Comparison of ENCODE assay signal across 8 cellular contexts in genomic region chr6:132511159-132511835, GRCh38. TPM values are rescaled to one million over a fixed set of nuclear protein-coding genes. Genes with fewer than 3 reads are reported as not detected.
DNase-seq lines count a peak whose midpoint lies in the region; ATAC-seq and TF ChIP-seq lines count a peak whose summit lies in the region.

No MANE protein-coding gene starts in this region.

- peak; percentile 9 for ATAC-seq in HG02798 (IDR thresholded peaks at IDR 0.05; ENCODE audit: poor library complexity, unreplicated experiment)

- peaks cover 15 to 38% (median 25%) of the 10 kb centered on the region in 11 experiments; a peak in 20 of 22 replicates for H3K36me3 ChIP-seq in BLaER1 treated with 17β-estradiol and CSF1 and Interleukin-3, amounts not matched to agents 10 nM and 100 nM
- H3K36me3 ChIP-seq in breast epithelium = no peaks in the 10 kb centered on the region
- H3K36me3 ChIP-seq in muscle layer of colon (ENCODE audit: insufficient read depth, low read length) = no peaks in the 10 kb centered on the region

- TF ChIP-seq POLR2A in breast epithelium (IDR thresholded peaks at IDR 0.05) = no peak

- H3K9ac ChIP-seq in BLaER1 treated with 17β-estradiol and CSF1 and Interleukin-3, amounts not matched to agents 10 nM and 100 nM = peak overlapping the region; percentile 80 to 95 (median 85); a peak in 17 of 22 replicates
- H3K9ac ChIP-seq in muscle layer of colon (ENCODE audit: low read length) = peak overlapping the region; percentile 34

- H3K27ac ChIP-seq in BLaER1 treated with 17β-estradiol and CSF1 and Interleukin-3, amounts not matched to agents 10 nM and 100 nM = peak overlapping the region in 10 of 11 experiments; percentile 78 to 96 (median 88); a peak in 17 of 22 replicates
- peak overlapping the region in 1 of 2 donors; percentile 20 for H3K27ac ChIP-seq in breast epithelium
- H3K27ac ChIP-seq in muscle layer of colon (ENCODE audit: low read depth, low read length) = no peak overlapping the region

- H3K4me3 ChIP-seq in BLaER1 treated with 17β-estradiol and CSF1 and Interleukin-3, amounts not matched to agents 10 nM and 100 nM = peak overlapping the region; percentile 76 to 94 (median 83); a peak in 18 of 20 replicates
- peak overlapping the region; percentile 91 to 97 (median 93) for H3K4me3 ChIP-seq in breast epithelium
- H3K4me3 ChIP-seq in muscle layer of colon (ENCODE audit: low read depth in 1 of 2, low read length in 2 of 2) = peak overlapping the region in 1 of 2 donors; percentile 97

- peaks cover 0 to 14% (median 6%) of the 10 kb centered on the region in 11 experiments; a peak in 7 of 22 replicates for H3K9me3 ChIP-seq in BLaER1 treated with 17β-estradiol and CSF1 and Interleukin-3, amounts not matched to agents 10 nM and 100 nM (replicated peaks in 1 of 11)
- H3K9me3 ChIP-seq in breast epithelium (no peaks in the 10 kb centered on the region), muscle layer of colon (ENCODE audit: low read length) (no peaks in the 10 kb centered on the region)

- H3K27me3 ChIP-seq in BLaER1 treated with 17β-estradiol and CSF1 and Interleukin-3, amounts not matched to agents 10 nM and 100 nM = no peaks in the 10 kb centered on the region
- H3K27me3 ChIP-seq in breast epithelium = no peaks in the 10 kb centered on the region
- no peaks in the 10 kb centered on the region for H3K27me3 ChIP-seq in muscle layer of colon (ENCODE audit: control insufficient read depth in 1 of 2, insufficient read depth in 2 of 2, low read length in 2 of 2)

- no peak for DNase-seq in breast epithelium (ENCODE audit: low spot score in 2 of 2)
- DNase-seq in putamen (ENCODE audit: low spot score) = no peak
- DNase-seq in NCI-H226 = no peak
- DNase-seq in LoVo (ENCODE audit: low spot score) = no peak
- no peak for DNase-seq in activated CD8-positive, alpha-beta memory T cell treated with anti-CD3 and anti-CD28 coated beads, Interleukin-2, amount 50 U/mL, for 4 hours

- H4K20me1 ChIP-seq in BLaER1 treated with 17β-estradiol and CSF1 and Interleukin-3, amounts not matched to agents 10 nM and 100 nM = peaks cover 0 to 58% (median 28%) of the 10 kb centered on the region in 11 experiments; a peak in 15 of 22 replicates

- peaks cover 23 to 66% (median 29%) of the 10 kb centered on the region in 10 experiments for H3K4me1 ChIP-seq in BLaER1 treated with 17β-estradiol and CSF1 and Interleukin-3, amounts not matched to agents 10 nM and 100 nM
- H3K4me1 ChIP-seq in breast epithelium (peaks cover 0 to 3% of the 10 kb centered on the region in 2 donors), muscle layer of colon (ENCODE audit: insufficient read depth, low read length) (peaks cover 19% of the 10 kb centered on the region)

- H3K4me2 ChIP-seq in BLaER1 treated with 17β-estradiol and CSF1 and Interleukin-3, amounts not matched to agents 10 nM and 100 nM = peak overlapping the region; percentile 76 to 96 (median 82)

- intact Hi-C loops in breast epithelium (cut with DNase I; ENCODE audit: low total_unique reads) = no loop called here

- TF ChIP-seq CTCF in breast epithelium (IDR thresholded peaks at IDR 0.05) = no peak

RNA-seq across cellular contexts. Expression of gene STX7, which starts 1.6 kb away (rescaled TPM):
- total RNA-seq in breast epithelium = 10 to 100 TPM; 28.5 to 67.4 (median 37.8) TPM

RNA-seq across cellular contexts. Expression of gene TAAR9, which starts 26.8 kb away (rescaled TPM):
- total RNA-seq in breast epithelium = not detected

RNA-seq across cellular contexts. Expression of gene TAAR8, which starts 41.2 kb away (rescaled TPM):
- not detected for total RNA-seq in breast epithelium

RNA-seq across cellular contexts. Expression of gene TAAR6, which starts 58.8 kb away (rescaled TPM):
- not detected for total RNA-seq in breast epithelium
